ENCODE assay signal across 13 cellular contexts in the genomic region with DNA sequence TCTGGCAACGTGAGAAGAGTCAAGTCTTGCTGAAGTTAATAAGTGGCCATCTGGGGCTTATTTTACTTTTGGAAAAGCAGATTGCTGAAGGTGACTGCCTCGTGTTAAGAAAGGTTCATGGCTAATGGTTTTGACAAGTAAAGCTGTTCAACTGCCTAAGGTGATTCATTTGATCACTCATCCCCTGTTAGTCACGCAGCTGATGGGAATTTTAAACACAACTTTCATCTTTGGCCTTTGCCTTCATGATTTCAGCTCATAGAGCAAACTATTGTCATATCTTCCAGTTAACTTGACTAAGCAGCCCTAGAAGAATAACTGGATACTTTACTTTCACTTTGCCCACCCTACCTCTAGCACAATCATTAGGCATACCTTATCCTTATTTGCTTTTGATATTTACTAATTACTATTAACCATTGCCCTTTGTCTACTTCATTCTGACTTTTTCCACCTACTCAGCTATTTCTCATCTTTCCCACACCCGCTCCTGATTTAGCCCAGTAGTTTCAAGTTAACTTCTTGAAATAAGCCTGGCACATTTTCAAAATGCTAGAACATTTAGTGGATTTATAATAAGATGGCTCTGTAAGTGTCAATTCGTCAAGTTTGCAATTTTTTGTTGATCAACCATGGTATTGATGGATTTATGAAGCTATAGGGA.
DNase-seq lines count a peak whose midpoint lies in the region; ATAC-seq, FAIRE-seq and TF ChIP-seq lines count a peak whose summit lies in the region.
"Had no signal": no experiment of that assay in that cellular context is flagged by ENCODE, and none has a peak within 500 bp of the region (broad histone marks: within the 10 kb centered on the region; RNA-seq: fewer than 3 reads in every experiment).

No MANE protein-coding gene starts in this region.

- ATAC-seq in HG02870 (IDR thresholded peaks at IDR 0.05; ENCODE audit: unreplicated experiment) (no peak), GM21381 (IDR thresholded peaks at IDR 0.05; ENCODE audit: unreplicated experiment) (no peak)
- ATAC-seq: body of pancreas; left cardiac atrium; stimulated activated naive B cell treated with anti-CD40 and anti-IgM and Interleukin-4, amounts not matched to agents 10 μg/mL and 1 μg/mL and 100 μg/mL, for 72 hours had no signal

- H3K27me3 ChIP-seq in MG63, result no peaks in the 10 kb centered on the region
- no peaks in the 10 kb centered on the region for H3K27me3 ChIP-seq in bronchial epithelial cell (ENCODE audit: control insufficient read depth, insufficient read depth, low read length)
- H3K27me3 ChIP-seq: body of pancreas had no signal

- H3K4me3 ChIP-seq in MG63, result no peak overlapping the region
- H3K4me3 ChIP-seq in bronchial epithelial cell (ENCODE audit: low read depth, low read length), result no peak overlapping the region
- H3K4me3 ChIP-seq: body of pancreas, esophagus muscularis mucosa had no signal

- FAIRE-seq in bronchial epithelial cell (lab: Jason Lieb, UNC), result no peak

- DNase-seq in EL, result peak; percentile 62
- peak; percentile 24 for DNase-seq in MG63
- DNase-seq in bronchial epithelial cell (ENCODE audit: low read depth), result peak; percentile 92
- peak; percentile 17 to 79 for DNase-seq in lung microvascular endothelial cell (ENCODE audit: low read depth in 2 of 2)
- DNase-seq in posterior vena cava (ENCODE audit: low spot score), result no peak
- DNase-seq: activated CD8-positive, alpha-beta memory T cell treated with anti-CD3 and anti-CD28 coated beads for 24 hours; body of pancreas; DMS153; left cardiac atrium; stimulated activated naive B cell treated with anti-CD40 and anti-IgM and Interleukin-4, amounts not matched to agents 10 μg/mL and 1 μg/mL and 100 μg/mL, for 72 hours had no signal

- intact Hi-C loops in posterior vena cava (cut with DNase I), result no loop called here

- H3K9me3 ChIP-seq in MG63, result no peaks in the 10 kb centered on the region
- H3K9me3 ChIP-seq: body of pancreas, esophagus muscularis mucosa had no signal

- H3K36me3 ChIP-seq in MG63, result no peaks in the 10 kb centered on the region
- no peaks in the 10 kb centered on the region for H3K36me3 ChIP-seq in bronchial epithelial cell (ENCODE audit: control insufficient read depth, insufficient read depth, low read length)
- H3K36me3 ChIP-seq: esophagus muscularis mucosa had no signal

- TF ChIP-seq CTCF in bronchial epithelial cell (IDR thresholded peaks at IDR 0.05; ENCODE audit: insufficient read depth, low read length, severe bottlenecking), result no peak
